8 cellular contexts compared by ENCODE assay signal in genomic region chr11:65639623-65640482, GRCh38. TPM values are rescaled to one million over a fixed set of nuclear protein-coding genes. Genes with fewer than 3 reads are reported as not detected.
DNase-seq lines count a peak whose midpoint lies in the region; ATAC-seq, FAIRE-seq and TF ChIP-seq lines count a peak whose summit lies in the region.

No MANE protein-coding gene starts in this region.

- no peaks in the 10 kb centered on the region for H3K27me3 ChIP-seq in BLaER1
- H3K27me3 ChIP-seq in PC-3 (ENCODE audit: low read length) = no peaks in the 10 kb centered on the region

- no peaks in the 10 kb centered on the region for H3K9me3 Mint-ChIP-seq in activated naive CD4-positive, alpha-beta T cell treated with anti-CD3 and anti-CD28 coated beads, Interleukin-2, amount 10 ng/mL, durations not matched to agents 7 days and 5 days
- H3K9me3 Mint-ChIP-seq in naive B cell = no peaks in the 10 kb centered on the region

- H3K9me3 ChIP-seq in BLaER1 (no peaks in the 10 kb centered on the region), PC-3 (ENCODE audit: low read length) (no peaks in the 10 kb centered on the region)

- H3K27ac ChIP-seq in BLaER1 (peak overlapping the region; percentile 98), PC-3 (ENCODE audit: low read length) (no peak overlapping the region)

- H3K27ac Mint-ChIP-seq in activated naive CD4-positive, alpha-beta T cell treated with anti-CD3 and anti-CD28 coated beads, Interleukin-2, amount 10 ng/mL, durations not matched to agents 7 days and 5 days = peak overlapping the region; percentile 94
- H3K27ac Mint-ChIP-seq in naive B cell = peak overlapping the region; percentile 99 to 100 (median 100)

- H3K4me3 Mint-ChIP-seq in activated naive CD4-positive, alpha-beta T cell treated with anti-CD3 and anti-CD28 coated beads, Interleukin-2, amount 10 ng/mL, durations not matched to agents 7 days and 5 days = peak overlapping the region; percentile 88
- peak overlapping the region; percentile 93 to 99 (median 98) for H3K4me3 Mint-ChIP-seq in naive B cell

- no peaks in the 10 kb centered on the region for H3K79me2 ChIP-seq in PC-3 (ENCODE audit: low read length)

- ATAC-seq in naive B cell (ENCODE audit: low read depth in 2 of 2) (peak; percentile 73 to 75), PC-3 (no peak)

- CTCF ChIA-PET in activated naive CD4-positive, alpha-beta T cell treated with anti-CD3 and anti-CD28 coated beads, Interleukin-2, amount 10 ng/mL, durations not matched to agents 7 days and 5 days (lab: Charles Lee) = interaction anchor here (0.9 to 4.2 kb wide), 5 partner anchors 14 to 140 kb away, joined by 3 to 21 read pairs (median 3); no protein-coding TSS in a partner anchor
- CTCF ChIA-PET in PC-3 (lab: Charles Lee) = no interaction called here

- FAIRE-seq in GM19239 (lab: Jason Lieb, UNC) = peak; percentile 95

- H3F3A ChIP-seq in PC-3 (ENCODE audit: low read length, unreplicated experiment) = peaks cover 7% of the 10 kb centered on the region

- H3K9ac ChIP-seq in BLaER1 = peak overlapping the region; percentile 88
- H3K9ac ChIP-seq in PC-3 (ENCODE audit: low read length) = no peak overlapping the region

- no peak overlapping the region for H2AFZ ChIP-seq in PC-3 (ENCODE audit: low read length)

- DNase-seq in GM19239 (ENCODE audit: insufficient read length, low spot score) (peak; percentile 85), NCI-H2107 treated with DMSO at 0.1 percent for 48 hours (lab: John Stamatoyannopoulos, UW; ENCODE audit: unreplicated experiment) (peak; percentile 77), naive B cell (peak; percentile 98), putamen (ENCODE audit: low spot score) (no peak), PC-3 (no peak), OCI-M2 (lab: John Stamatoyannopoulos, UW; ENCODE audit: unreplicated experiment) (no peak)
- DNase-seq in activated naive CD4-positive, alpha-beta T cell treated with anti-CD3 and anti-CD28 coated beads, Interleukin-2, amount 10 ng/mL, durations not matched to agents 7 days and 5 days = peak; percentile 86

- H3K9me2 ChIP-seq in PC-3 (replicated peaks; ENCODE audit: low read length) = no peaks in the 10 kb centered on the region

- intact Hi-C loops in PC-3 (cut with micrococcal nuclease) = no loop called here

- BruUV-seq in PC-3 (replicated peaks; lab: Mats Ljungman, UMichigan) = no TSS peak

- peaks cover 64% of the 10 kb centered on the region for H3K4me1 ChIP-seq in BLaER1
- H3K4me1 ChIP-seq in PC-3 (ENCODE audit: insufficient read depth, low read length) = peaks cover 7% of the 10 kb centered on the region

- POLR2A ChIA-PET in PC-3 (lab: Charles Lee; ENCODE audit: unreplicated experiment) = no interaction called here

- H3K36me3 ChIP-seq in BLaER1 (peaks cover 61% of the 10 kb centered on the region), PC-3 (ENCODE audit: low read depth, low read length) (peaks cover 22% of the 10 kb centered on the region)

- H3K36me3 Mint-ChIP-seq in activated naive CD4-positive, alpha-beta T cell treated with anti-CD3 and anti-CD28 coated beads, Interleukin-2, amount 10 ng/mL, durations not matched to agents 7 days and 5 days = peaks cover 54% of the 10 kb centered on the region
- H3K36me3 Mint-ChIP-seq in naive B cell = peaks cover 0 to 18% of the 10 kb centered on the region in 2 donors

- no peaks in the 10 kb centered on the region for H3K27me3 Mint-ChIP-seq in activated naive CD4-positive, alpha-beta T cell treated with anti-CD3 and anti-CD28 coated beads, Interleukin-2, amount 10 ng/mL, durations not matched to agents 7 days and 5 days
- no peaks in the 10 kb centered on the region for H3K27me3 Mint-ChIP-seq in naive B cell

- no peak for TF ChIP-seq CTCF in PC-3 (conservative IDR thresholded peaks at IDR 0.05; ENCODE audit: low read depth, low read length)

- H4K20me1 ChIP-seq in BLaER1 (peaks cover 10% of the 10 kb centered on the region), PC-3 (ENCODE audit: low read length) (no peaks in the 10 kb centered on the region)

- H3K4me2 ChIP-seq in BLaER1 (peak overlapping the region; percentile 89), PC-3 (ENCODE audit: low read length) (no peak overlapping the region)

- peak overlapping the region; percentile 78 for H3K4me3 ChIP-seq in BLaER1
- H3K4me3 ChIP-seq in PC-3 (ENCODE audit: low read length) = no peak overlapping the region

- H3K4me1 Mint-ChIP-seq in activated naive CD4-positive, alpha-beta T cell treated with anti-CD3 and anti-CD28 coated beads, Interleukin-2, amount 10 ng/mL, durations not matched to agents 7 days and 5 days = peaks cover 64% of the 10 kb centered on the region
- H3K4me1 Mint-ChIP-seq in naive B cell = peaks cover 51 to 64% (median 60%) of the 10 kb centered on the region in 3 donors

RNA-seq across cellular contexts. Expression of gene SIPA1, which starts 2.0 kb away (rescaled TPM):
- polyA plus RNA-seq in naive B cell (ENCODE audit: low read depth in 6 of 6) = 100 to 1,000 TPM; 160 to 404 (median 207) TPM
- total RNA-seq in PC-3 (2014; rRNA removed) = 113 and 161 TPM in 2 replicates

RNA-seq across cellular contexts. Expression of gene RELA, which starts 22.9 kb away (rescaled TPM):
- polyA plus RNA-seq in naive B cell (ENCODE audit: low read depth in 6 of 6) = 10 to 100 TPM; 36.3 to 72.2 (median 48.6) TPM
- 70.3 and 84.2 TPM in 2 replicates for total RNA-seq in PC-3 (2014; rRNA removed)

RNA-seq across cellular contexts. Expression of gene PCNX3, which starts 24.3 kb away (rescaled TPM):
- polyA plus RNA-seq in naive B cell (ENCODE audit: low read depth in 6 of 6) = 1 to 10 TPM in 5 of 6 donors, not detected in 1; 1.7 to 5.9 (median 3.0) TPM
- total RNA-seq in PC-3 (2014; rRNA removed) = 53.6 and 69.9 TPM in 2 replicates

RNA-seq across cellular contexts. Expression of gene MAP3K11, which starts 25.8 kb away (rescaled TPM):
- polyA plus RNA-seq in naive B cell (ENCODE audit: low read depth in 6 of 6) = 10 to 100 TPM in 4 of 6 donors, 1 to 10 TPM in 2; 9.2 to 20.1 (median 11.9) TPM
- 80.1 and 106 TPM in 2 replicates for total RNA-seq in PC-3 (2014; rRNA removed)

RNA-seq across cellular contexts. Expression of gene KCNK7, which starts 44.3 kb away (rescaled TPM):
- polyA plus RNA-seq in naive B cell (ENCODE audit: low read depth in 6 of 6) = not detected
- total RNA-seq in PC-3 (2014; rRNA removed) = 0.58 and 0.69 TPM in 2 replicates

Comparison
In these comparisons a context has a peak if more than half of its experiments do, and no peak if none do; other contexts are left out.
1. DNase-seq: peak in GM19239 (single experiment), NCI-H2107 treated with DMSO at 0.1 percent for 48 hours (single experiment), activated naive CD4-positive, alpha-beta T cell treated with anti-CD3 and anti-CD28 coated beads, Interleukin-2, amount 10 ng/mL, durations not matched to agents 7 days and 5 days (single experiment) and naive B cell (single experiment); none in putamen (single experiment), PC-3 (single experiment) and OCI-M2 (single experiment).